ENCODE assay signal across 8 cellular contexts in genomic region chr4:13548984-13549546, GRCh38. TPM values are rescaled to one million over a fixed set of nuclear protein-coding genes. Genes with fewer than 3 reads are reported as not detected.
DNase-seq lines count a peak whose midpoint lies in the region; FAIRE-seq and TF ChIP-seq lines count a peak whose summit lies in the region.

No MANE protein-coding gene starts in this region.

- peak; percentile 62 for DNase-seq in HCEC 1CT
- DNase-seq in M059J (ENCODE audit: low read depth) = peak; percentile 79
- DNase-seq in SIG-M5 treated with dmso at 0.1 percent for 504 hours (lab: John Stamatoyannopoulos, UW; ENCODE audit: unreplicated experiment) = peak; percentile 81
- peak; percentile 75 for DNase-seq in activated gamma-delta T cell treated with Interleukin-2 at 50 U/mL for 16 hours
- peak; percentile 88 for DNase-seq in germinal center (ENCODE audit: low spot score)
- DNase-seq in osteocyte (ENCODE audit: extremely low spot score, unreplicated experiment) = peak; percentile 94

- H3K36me3 ChIP-seq in thymus (ENCODE audit: control insufficient read depth, insufficient read depth) = no peaks in the 10 kb centered on the region

- TF ChIP-seq CTCF in osteocyte (IDR thresholded peaks at IDR 0.05) = peak; percentile 97

- H3K4me1 ChIP-seq in thymus (ENCODE audit: control insufficient read depth, insufficient read depth, low read length) = peaks cover 14% of the 10 kb centered on the region

- H3K4me3 ChIP-seq in thymus (ENCODE audit: low read length) = peak overlapping the region; percentile 6

- H3K4me1 Mint-ChIP-seq in osteocyte (ENCODE audit: unreplicated experiment) = peaks cover 27% of the 10 kb centered on the region

- H3K27me3 Mint-ChIP-seq in osteocyte (ENCODE audit: unreplicated experiment) = peaks cover 57% of the 10 kb centered on the region

- peak overlapping the region; percentile 72 for H3K4me3 Mint-ChIP-seq in osteocyte (ENCODE audit: unreplicated experiment)

- no peak overlapping the region for H3K27ac ChIP-seq in thymus (ENCODE audit: low read depth)

- WGBS in thymus = 5% methylated on average over 21 of the region's 21 CpGs

- no peaks in the 10 kb centered on the region for H3K36me3 Mint-ChIP-seq in osteocyte (ENCODE audit: unreplicated experiment)

- H3K9me3 Mint-ChIP-seq in osteocyte (ENCODE audit: unreplicated experiment) = peaks cover 5% of the 10 kb centered on the region

- H3K27me3 ChIP-seq in thymus (ENCODE audit: control insufficient read depth, insufficient read depth) = peaks cover 44% of the 10 kb centered on the region

- no peak overlapping the region for H3K27ac Mint-ChIP-seq in osteocyte (ENCODE audit: unreplicated experiment)

- peak; percentile 80 for FAIRE-seq in G401.6 (lab: Jason Lieb, UNC)

- H3K9me3 ChIP-seq in thymus (ENCODE audit: control insufficient read depth) = peaks cover 2% of the 10 kb centered on the region

RNA-seq across cellular contexts. Expression of gene NKX3-2, which starts 4.8 kb away (rescaled TPM):
- 1.6 and 2.6 TPM in 2 replicates for total RNA-seq in M059J (2014; rRNA removed; shearing (Covaris generic))
- total RNA-seq in osteocyte = 2.7 and 2.9 TPM in 2 replicates
- 0.05 TPM for polyA plus RNA-seq in thymus
